8 cellular contexts compared by ENCODE assay signal in the genomic region with DNA sequence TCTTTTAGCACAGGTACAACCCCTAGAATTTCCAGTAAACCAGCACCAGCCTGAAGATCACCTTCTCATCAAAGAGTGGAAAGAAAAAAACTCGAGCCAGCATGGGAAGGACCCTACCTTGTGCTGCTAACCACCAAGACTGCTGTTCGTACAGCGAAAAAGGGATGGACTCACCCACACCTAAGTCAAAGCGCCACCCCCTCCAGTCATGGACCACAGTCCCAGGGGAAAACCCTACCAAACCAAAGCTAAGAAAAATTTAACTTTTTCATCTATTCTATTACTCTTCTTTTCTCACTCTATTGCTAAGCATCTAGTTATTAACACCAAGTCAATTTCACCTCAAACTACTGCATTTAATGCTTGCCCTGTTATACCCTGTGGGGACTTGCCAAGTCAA. TPM values are rescaled to one million over a fixed set of nuclear protein-coding genes. Genes with fewer than 3 reads are reported as not detected.
DNase-seq lines count a peak whose midpoint lies in the region; ATAC-seq, FAIRE-seq and TF ChIP-seq lines count a peak whose summit lies in the region.
"Not testable (repeated sequence)": the region's sequence is repeated elsewhere in the genome, so short reads cannot be mapped to it uniquely, and the experiment has no call there.

No MANE protein-coding gene starts in this region.

- peaks cover 18 to 35% of the 10 kb centered on the region in 2 donors for H3K36me3 Mint-ChIP-seq in activated naive CD4-positive, alpha-beta T cell treated with anti-CD3 and anti-CD28 coated beads, Interleukin-2, amount 50 U/mL, for 72 hours
- peaks cover 27% of the 10 kb centered on the region for H3K36me3 Mint-ChIP-seq in type B pancreatic cell

- peaks cover 9 to 11% of the 10 kb centered on the region in 2 donors for H3K9me3 Mint-ChIP-seq in activated naive CD4-positive, alpha-beta T cell treated with anti-CD3 and anti-CD28 coated beads, Interleukin-2, amount 50 U/mL, for 72 hours
- H3K9me3 Mint-ChIP-seq in type B pancreatic cell, result peaks cover 11% of the 10 kb centered on the region

- DNase-seq in GM18507 (ENCODE audit: extremely low spot score, insufficient read length, low read depth); type B pancreatic cell (ENCODE audit: extremely low spot score, unreplicated experiment): not testable (repeated sequence)
- peak; percentile 53 to 71 for DNase-seq in activated CD4-positive, alpha-beta T cell treated with anti-CD3 and anti-CD28 coated beads, Interleukin-2, amount 50 U/mL, for 48 hours
- peak; percentile 28 to 70 for DNase-seq in activated naive CD4-positive, alpha-beta T cell treated with anti-CD3 and anti-CD28 coated beads, Interleukin-2, amount 50 U/mL, for 72 hours (ENCODE audit: low spot score in 2 of 2)
- DNase-seq in stimulated activated CD4-positive, alpha-beta T cell treated with anti-CD3 and anti-CD28 coated beads, Interleukin-4, amount 100 ng/mL, for 1 hour, result peak; percentile 17

- H3K27me3 Mint-ChIP-seq in type B pancreatic cell, result not testable (repeated sequence)

- H3K27ac Mint-ChIP-seq in activated naive CD4-positive, alpha-beta T cell treated with anti-CD3 and anti-CD28 coated beads, Interleukin-2, amount 50 U/mL, for 72 hours, result peak overlapping the region; percentile 16 to 44
- H3K27ac Mint-ChIP-seq in type B pancreatic cell, result peak overlapping the region; percentile 2

- peak; percentile 60 for ATAC-seq in GM19395 (IDR thresholded peaks at IDR 0.05; ENCODE audit: unreplicated experiment)
- peak; percentile 47 for ATAC-seq in HG02763 (IDR thresholded peaks at IDR 0.05; ENCODE audit: unreplicated experiment)
- ATAC-seq in HG03432 (IDR thresholded peaks at IDR 0.05; ENCODE audit: unreplicated experiment), result peak; percentile 65
- ATAC-seq in activated naive CD4-positive, alpha-beta T cell treated with anti-CD3 and anti-CD28 coated beads, Interleukin-2, amount 50 U/mL, for 72 hours, result peak; percentile 89 to 100

- FAIRE-seq in GM18507 (lab: Jason Lieb, UNC), result peak; percentile 74

- peaks cover 15% of the 10 kb centered on the region for H3K4me1 Mint-ChIP-seq in type B pancreatic cell (ENCODE audit: unreplicated experiment)

- not testable (repeated sequence) for H3K4me3 Mint-ChIP-seq in type B pancreatic cell

- not testable (repeated sequence) for TF ChIP-seq CTCF in type B pancreatic cell (conservative IDR thresholded peaks at IDR 0.05)

RNA-seq across cellular contexts. Expression of a gene that starts 55.7 kb away (rescaled TPM):
- total RNA-seq in activated naive CD4-positive, alpha-beta T cell treated with anti-CD3 and anti-CD28 coated beads, Interleukin-2, amount 50 U/mL, for 72 hours, result 1 to 10 TPM; 2.8 to 4.0 TPM
- total RNA-seq in type B pancreatic cell (ENCODE audit: low replicate concordance), result 10.0 and 11.4 TPM in 2 replicates

RNA-seq across cellular contexts. Expression of a gene that starts 56.4 kb away (rescaled TPM):
- 10 to 100 TPM; 22.5 to 25.9 TPM for total RNA-seq in activated naive CD4-positive, alpha-beta T cell treated with anti-CD3 and anti-CD28 coated beads, Interleukin-2, amount 50 U/mL, for 72 hours
- total RNA-seq in type B pancreatic cell (ENCODE audit: low replicate concordance), result 34.1 and 39.3 TPM in 2 replicates
